ENCODE assay signal across 11 cellular contexts in the genomic region with DNA sequence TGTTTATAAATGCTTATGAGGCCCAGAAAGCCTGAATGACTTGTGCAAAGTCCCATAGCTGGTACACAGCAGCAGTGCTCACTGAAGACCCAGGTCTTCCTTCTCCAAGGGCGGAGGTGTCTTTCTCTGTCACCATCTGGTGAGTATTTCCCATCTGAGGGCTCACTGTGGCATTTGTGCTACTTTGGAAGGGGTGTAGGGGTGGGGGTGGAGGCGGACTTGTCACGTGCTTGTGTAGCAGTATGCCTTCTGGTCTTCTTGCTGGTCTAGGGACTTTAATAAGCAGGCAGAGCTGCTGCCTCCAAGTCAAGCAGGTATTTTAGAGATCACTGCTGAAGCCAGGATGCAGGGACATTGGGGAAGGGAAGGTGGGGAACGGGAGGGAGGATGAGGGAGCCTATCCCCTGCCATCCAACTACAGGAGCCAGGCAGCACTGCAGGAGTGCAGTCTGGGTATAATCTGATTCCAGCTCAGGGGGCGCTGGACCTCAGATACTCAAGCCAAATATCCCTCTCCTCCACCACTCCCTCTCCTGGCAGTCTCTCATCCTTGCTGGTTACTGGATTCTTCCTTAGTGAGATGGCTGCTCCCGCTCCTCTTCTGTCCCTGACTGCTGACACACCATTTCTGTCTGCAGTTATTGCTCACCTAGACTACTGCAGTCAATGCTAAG. TPM values are rescaled to one million over a fixed set of nuclear protein-coding genes. Genes with fewer than 3 reads are reported as not detected.
A peak's percentile ranks its signal among the peaks of the same experiment; 100 is the strongest.
DNase-seq lines count a peak whose midpoint lies in the region; ATAC-seq and TF ChIP-seq lines count a peak whose summit lies in the region.
"Had no signal": no experiment of that assay in that cellular context is flagged by ENCODE, and none has a peak within 500 bp of the region (broad histone marks: within the 10 kb centered on the region; RNA-seq: fewer than 3 reads in every experiment).

No MANE protein-coding gene starts in this region.

- DNase-seq in ELR (ENCODE audit: low read depth) (peak; percentile 74), NCI-H2171 (lab: John Stamatoyannopoulos, UW) (peak; percentile 37), mucosa of descending colon (no peak), aorta (no peak), kidney glomerular epithelial cell (lab: John Stamatoyannopoulos, UW) (no peak)
- DNase-seq in activated CD4-positive, CD25-positive, alpha-beta regulatory T cell treated with anti-CD3 and anti-CD28 coated beads, Interleukin-2, amount 50 U/mL, for 72 hours: no peak
- DNase-seq: activated CD8-positive, alpha-beta T cell treated with anti-CD3 and anti-CD28 coated beads for 36 hours; NCI-H2081 treated with DMSO at 0.1 percent for 48 hours had no signal

- intact Hi-C loops in mucosa of descending colon (cut with DNase I, micrococcal nuclease): no loop called here
- intact Hi-C loops in aorta (cut with DNase I): no loop called here

- peak; percentile 52 for ATAC-seq in mucosa of descending colon
- ATAC-seq in aorta (ENCODE audit: low FRiP score): no peak
- no peak for ATAC-seq in GM21619 (IDR thresholded peaks at IDR 0.05; ENCODE audit: unreplicated experiment)
- ATAC-seq: activated CD8-positive, alpha-beta T cell treated with anti-CD3 and anti-CD28 coated beads for 36 hours had no signal

- no peaks in the 10 kb centered on the region for H3K9me3 Mint-ChIP-seq in brain
- H3K9me3 Mint-ChIP-seq: activated CD8-positive, alpha-beta T cell treated with anti-CD3 and anti-CD28 coated beads for 36 hours had no signal

- peaks cover 0 to 2% of the 10 kb centered on the region in 2 donors for H3K27me3 ChIP-seq in aorta (ENCODE audit: control insufficient read depth in 1 of 2, insufficient read depth in 2 of 2, low read length in 1 of 2)

- 36 to 38% methylated on average over 6 of the region's 6 CpGs for WGBS in aorta, 2 donors

- H3K4me1 Mint-ChIP-seq in brain: peaks cover 41% of the 10 kb centered on the region

- H3K36me3 ChIP-seq in mucosa of descending colon (ENCODE audit: low read depth): no peaks in the 10 kb centered on the region
- no peaks in the 10 kb centered on the region for H3K36me3 ChIP-seq in aorta (ENCODE audit: control insufficient read depth in 1 of 2, insufficient read depth in 2 of 2, low read length in 1 of 2)

- no peak overlapping the region for H3K27ac ChIP-seq in aorta (ENCODE audit: low read depth in 1 of 2, low read length in 2 of 2)

- H3K4me1 ChIP-seq in mucosa of descending colon (ENCODE audit: low read depth) (peaks cover 5% of the 10 kb centered on the region), aorta (ENCODE audit: control insufficient read depth in 1 of 2, insufficient read depth in 2 of 2, low read length in 2 of 2) (no peaks in the 10 kb centered on the region)

- H3K9me3 ChIP-seq in mucosa of descending colon (no peaks in the 10 kb centered on the region), aorta (ENCODE audit: control insufficient read depth, low read length) (no peaks in the 10 kb centered on the region)

- H3K27me3 Mint-ChIP-seq in brain: peaks cover 35% of the 10 kb centered on the region

- no peak overlapping the region for H3K4me3 ChIP-seq in mucosa of descending colon
- H3K4me3 ChIP-seq in aorta (ENCODE audit: low read length in 2 of 2): no peak overlapping the region

- H3K27ac Mint-ChIP-seq in brain: no peak overlapping the region
- H3K27ac Mint-ChIP-seq: activated CD8-positive, alpha-beta T cell treated with anti-CD3 and anti-CD28 coated beads for 36 hours had no signal

- TF ChIP-seq CTCF in brain (conservative IDR thresholded peaks at IDR 0.05): peak; percentile 42 to 67
- no peak for TF ChIP-seq CTCF in mucosa of descending colon (IDR thresholded peaks at IDR 0.05)

- H3K4me3 Mint-ChIP-seq in brain: peak overlapping the region in 1 of 5 experiments; percentile 34
- H3K4me3 Mint-ChIP-seq: activated CD8-positive, alpha-beta T cell treated with anti-CD3 and anti-CD28 coated beads for 36 hours had no signal

- peaks cover 10% of the 10 kb centered on the region for H3K36me3 Mint-ChIP-seq in brain

RNA-seq across cellular contexts. Expression of a gene that starts 3.4 kb away (rescaled TPM):
- polyA plus RNA-seq in brain (ENCODE audit: insufficient read depth, low read depth, low replicate concordance) (12.4 TPM), aorta (under 1 TPM in 1 of 2 donors, not detected in 1; 0.59 TPM)
- total RNA-seq in mucosa of descending colon (1 to 10 TPM; 2.2 to 4.1 (median 3.3) TPM), aorta (1 to 10 TPM in 1 of 2 donors, under 1 TPM in 1; 0.32 to 2.5 TPM)
- total RNA-seq: activated CD8-positive, alpha-beta T cell treated with anti-CD3 and anti-CD28 coated beads for 36 hours; dermis microvascular lymphatic vessel endothelial cell had no signal

Comparison
In these comparisons a context has a peak if more than half of its experiments do, and no peak if none do; other contexts are left out.
1. DNase-seq: peak in ELR (single experiment) and NCI-H2171 (single experiment); none in mucosa of descending colon (0 of 3), aorta (0 of 2), kidney glomerular epithelial cell (single experiment) and activated CD4-positive, CD25-positive, alpha-beta regulatory T cell treated with anti-CD3 and anti-CD28 coated beads, Interleukin-2, amount 50 U/mL, for 72 hours (single experiment).